1 cellular context compared by ENCODE assay signal in the genomic region with DNA sequence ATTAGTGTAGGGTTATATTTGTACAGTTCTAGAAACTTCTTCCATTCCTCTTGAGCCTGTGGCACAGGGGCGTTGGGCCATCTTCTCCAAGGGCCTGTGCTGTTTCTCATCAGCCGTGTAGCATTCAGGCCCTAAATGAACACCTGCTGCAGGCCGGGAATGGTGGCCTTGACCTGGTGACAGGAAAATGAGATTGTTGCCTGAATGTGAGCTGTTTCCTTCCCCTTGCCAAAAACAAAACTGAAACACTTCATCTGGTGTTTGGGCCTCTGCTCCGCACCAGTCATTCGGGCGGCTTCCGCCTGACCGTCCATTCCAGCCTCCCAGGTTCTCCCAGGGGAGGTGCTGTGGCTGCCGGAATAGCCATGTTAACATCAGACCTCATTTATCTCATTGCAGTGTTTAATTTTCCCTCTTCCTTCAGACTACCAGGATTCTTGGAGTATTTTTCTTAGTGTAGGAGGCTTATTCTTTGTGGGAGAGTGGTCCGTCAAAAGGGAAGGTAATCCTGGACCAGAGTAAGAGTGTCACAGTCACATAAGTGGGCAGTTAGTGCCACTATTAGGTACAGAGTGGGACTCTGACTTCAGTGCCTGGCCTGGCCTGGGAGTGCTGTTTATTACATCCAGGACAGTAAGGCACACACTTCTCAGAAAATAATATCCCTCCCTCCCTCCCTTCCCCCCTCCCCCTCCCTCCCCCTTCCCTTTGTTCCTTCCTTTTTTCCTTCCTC.
TF ChIP-seq lines count a peak whose summit lies in the region.

No MANE protein-coding gene starts in this region.

TF ChIP-seq in GM12878, 131 proteins besides CTCF, POLR2A, EP300 and RAD21 (continues in another document):
- TF ChIP-seq CEBPB (IDR thresholded peaks at IDR 0.05; ENCODE audit: borderline replicate concordance in 1 of 2, low read depth in 2 of 2, low read length in 2 of 2): no peak
- TF ChIP-seq ATF7 (IDR thresholded peaks at IDR 0.05; ENCODE audit: low read depth): no peak
- TF ChIP-seq, protein P1, sequence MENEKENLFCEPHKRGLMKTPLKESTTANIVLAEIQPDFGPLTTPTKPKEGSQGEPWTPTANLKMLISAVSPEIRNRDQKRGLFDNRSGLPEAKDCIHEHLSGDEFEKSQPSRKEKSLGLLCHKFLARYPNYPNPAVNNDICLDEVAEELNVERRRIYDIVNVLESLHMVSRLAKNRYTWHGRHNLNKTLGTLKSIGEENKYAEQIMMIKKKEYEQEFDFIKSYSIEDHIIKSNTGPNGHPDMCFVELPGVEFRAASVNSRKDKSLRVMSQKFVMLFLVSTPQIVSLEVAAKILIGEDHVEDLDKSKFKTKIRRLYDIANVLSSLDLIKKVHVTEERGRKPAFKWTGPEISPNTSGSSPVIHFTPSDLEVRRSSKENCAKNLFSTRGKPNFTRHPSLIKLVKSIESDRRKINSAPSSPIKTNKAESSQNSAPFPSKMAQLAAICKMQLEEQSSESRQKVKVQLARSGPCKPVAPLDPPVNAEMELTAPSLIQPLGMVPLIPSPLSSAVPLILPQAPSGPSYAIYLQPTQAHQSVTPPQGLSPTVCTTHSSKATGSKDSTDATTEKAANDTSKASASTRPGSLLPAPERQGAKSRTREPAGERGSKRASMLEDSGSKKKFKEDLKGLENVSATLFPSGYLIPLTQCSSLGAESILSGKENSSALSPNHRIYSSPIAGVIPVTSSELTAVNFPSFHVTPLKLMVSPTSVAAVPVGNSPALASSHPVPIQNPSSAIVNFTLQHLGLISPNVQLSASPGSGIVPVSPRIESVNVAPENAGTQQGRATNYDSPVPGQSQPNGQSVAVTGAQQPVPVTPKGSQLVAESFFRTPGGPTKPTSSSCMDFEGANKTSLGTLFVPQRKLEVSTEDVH (IDR thresholded peaks at IDR 0.05; ENCODE audit: low read depth, partially characterized antibody): no peak
- TF ChIP-seq, protein P2, sequence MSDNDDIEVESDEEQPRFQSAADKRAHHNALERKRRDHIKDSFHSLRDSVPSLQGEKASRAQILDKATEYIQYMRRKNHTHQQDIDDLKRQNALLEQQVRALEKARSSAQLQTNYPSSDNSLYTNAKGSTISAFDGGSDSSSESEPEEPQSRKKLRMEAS (IDR thresholded peaks at IDR 0.05; ENCODE audit: low read depth, low read length): no peak
- no peak for TF ChIP-seq STAT1 (conservative IDR thresholded peaks at IDR 0.05)
- TF ChIP-seq, protein P3, sequence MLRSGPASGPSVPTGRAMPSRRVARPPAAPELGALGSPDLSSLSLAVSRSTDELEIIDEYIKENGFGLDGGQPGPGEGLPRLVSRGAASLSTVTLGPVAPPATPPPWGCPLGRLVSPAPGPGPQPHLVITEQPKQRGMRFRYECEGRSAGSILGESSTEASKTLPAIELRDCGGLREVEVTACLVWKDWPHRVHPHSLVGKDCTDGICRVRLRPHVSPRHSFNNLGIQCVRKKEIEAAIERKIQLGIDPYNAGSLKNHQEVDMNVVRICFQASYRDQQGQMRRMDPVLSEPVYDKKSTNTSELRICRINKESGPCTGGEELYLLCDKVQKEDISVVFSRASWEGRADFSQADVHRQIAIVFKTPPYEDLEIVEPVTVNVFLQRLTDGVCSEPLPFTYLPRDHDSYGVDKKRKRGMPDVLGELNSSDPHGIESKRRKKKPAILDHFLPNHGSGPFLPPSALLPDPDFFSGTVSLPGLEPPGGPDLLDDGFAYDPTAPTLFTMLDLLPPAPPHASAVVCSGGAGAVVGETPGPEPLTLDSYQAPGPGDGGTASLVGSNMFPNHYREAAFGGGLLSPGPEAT (IDR thresholded peaks at IDR 0.05; ENCODE audit: low read depth): no peak
- no peak for TF ChIP-seq MYC (IDR thresholded peaks at IDR 0.05; ENCODE audit: insufficient read depth, insufficient read length, insufficient replicate concordance, low read length, severe bottlenecking)
- 0 out of 2 replicates have a peak, but pooled peaks have one; percentile 45 for TF ChIP-seq SMAD5 (IDR thresholded peaks at IDR 0.05; ENCODE audit: low read depth)
- TF ChIP-seq, protein P4, sequence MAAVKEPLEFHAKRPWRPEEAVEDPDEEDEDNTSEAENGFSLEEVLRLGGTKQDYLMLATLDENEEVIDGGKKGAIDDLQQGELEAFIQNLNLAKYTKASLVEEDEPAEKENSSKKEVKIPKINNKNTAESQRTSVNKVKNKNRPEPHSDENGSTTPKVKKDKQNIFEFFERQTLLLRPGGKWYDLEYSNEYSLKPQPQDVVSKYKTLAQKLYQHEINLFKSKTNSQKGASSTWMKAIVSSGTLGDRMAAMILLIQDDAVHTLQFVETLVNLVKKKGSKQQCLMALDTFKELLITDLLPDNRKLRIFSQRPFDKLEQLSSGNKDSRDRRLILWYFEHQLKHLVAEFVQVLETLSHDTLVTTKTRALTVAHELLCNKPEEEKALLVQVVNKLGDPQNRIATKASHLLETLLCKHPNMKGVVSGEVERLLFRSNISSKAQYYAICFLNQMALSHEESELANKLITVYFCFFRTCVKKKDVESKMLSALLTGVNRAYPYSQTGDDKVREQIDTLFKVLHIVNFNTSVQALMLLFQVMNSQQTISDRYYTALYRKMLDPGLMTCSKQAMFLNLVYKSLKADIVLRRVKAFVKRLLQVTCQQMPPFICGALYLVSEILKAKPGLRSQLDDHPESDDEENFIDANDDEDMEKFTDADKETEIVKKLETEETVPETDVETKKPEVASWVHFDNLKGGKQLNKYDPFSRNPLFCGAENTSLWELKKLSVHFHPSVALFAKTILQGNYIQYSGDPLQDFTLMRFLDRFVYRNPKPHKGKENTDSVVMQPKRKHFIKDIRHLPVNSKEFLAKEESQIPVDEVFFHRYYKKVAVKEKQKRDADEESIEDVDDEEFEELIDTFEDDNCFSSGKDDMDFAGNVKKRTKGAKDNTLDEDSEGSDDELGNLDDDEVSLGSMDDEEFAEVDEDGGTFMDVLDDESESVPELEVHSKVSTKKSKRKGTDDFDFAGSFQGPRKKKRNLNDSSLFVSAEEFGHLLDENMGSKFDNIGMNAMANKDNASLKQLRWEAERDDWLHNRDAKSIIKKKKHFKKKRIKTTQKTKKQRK (IDR thresholded peaks at IDR 0.05; ENCODE audit: low read depth, low read length): no peak
- no peak for TF ChIP-seq CBX5 (IDR thresholded peaks at IDR 0.05; ENCODE audit: low read depth)
- TF ChIP-seq RELA (IDR thresholded peaks at IDR 0.05; ENCODE audit: borderline replicate concordance, partially characterized antibody): no peak
- TF ChIP-seq SRF (IDR thresholded peaks at IDR 0.05; ENCODE audit: low read depth in 2 of 2, low read length in 2 of 2): no peak
- 0 out of 2 replicates have a peak, but pooled peaks have one; percentile 11 for TF ChIP-seq TCF3 (IDR thresholded peaks at IDR 0.05; ENCODE audit: borderline replicate concordance, insufficient read depth, low read depth, low read length)
- TF ChIP-seq TBL1XR1 (IDR thresholded peaks at IDR 0.05; ENCODE audit: low read depth, low read length): no peak
- TF ChIP-seq RCOR1 (conservative IDR thresholded peaks at IDR 0.05; ENCODE audit: low read depth, low read length): no peak
- no peak for TF ChIP-seq HCFC1 (IDR thresholded peaks at IDR 0.05; ENCODE audit: low read length)
- TF ChIP-seq RFX5 (IDR thresholded peaks at IDR 0.05; ENCODE audit: low read depth, low read length): no peak
- peak; percentile 55; the same call in 1 of the 2 replicates for TF ChIP-seq GABPA (IDR thresholded peaks at IDR 0.05; ENCODE audit: low read depth)
- TF ChIP-seq SIX5 (IDR thresholded peaks at IDR 0.05; ENCODE audit: low read depth, low read length, severe bottlenecking): no peak
- no peak for TF ChIP-seq KAT2A (conservative IDR thresholded peaks at IDR 0.05; ENCODE audit: control insufficient read depth, low read depth, low read length)
- TF ChIP-seq SIN3A (IDR thresholded peaks at IDR 0.05; ENCODE audit: low read depth, low read length): no peak
- TF ChIP-seq TCF7 (IDR thresholded peaks at IDR 0.05; ENCODE audit: borderline replicate concordance): no peak
- no peak for TF ChIP-seq HDAC2 (IDR thresholded peaks at IDR 0.05)
- TF ChIP-seq, protein P5, sequence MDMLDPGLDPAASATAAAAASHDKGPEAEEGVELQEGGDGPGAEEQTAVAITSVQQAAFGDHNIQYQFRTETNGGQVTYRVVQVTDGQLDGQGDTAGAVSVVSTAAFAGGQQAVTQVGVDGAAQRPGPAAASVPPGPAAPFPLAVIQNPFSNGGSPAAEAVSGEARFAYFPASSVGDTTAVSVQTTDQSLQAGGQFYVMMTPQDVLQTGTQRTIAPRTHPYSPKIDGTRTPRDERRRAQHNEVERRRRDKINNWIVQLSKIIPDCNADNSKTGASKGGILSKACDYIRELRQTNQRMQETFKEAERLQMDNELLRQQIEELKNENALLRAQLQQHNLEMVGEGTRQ (IDR thresholded peaks at IDR 0.05; ENCODE audit: borderline replicate concordance, low read depth, low read length): no peak
- no peak for TF ChIP-seq CBX3 (IDR thresholded peaks at IDR 0.05; ENCODE audit: borderline replicate concordance, low read depth)
- no peak for TF ChIP-seq PML (IDR thresholded peaks at IDR 0.05; ENCODE audit: low read length)
- TF ChIP-seq ZZZ3 (IDR thresholded peaks at IDR 0.05; ENCODE audit: control insufficient read depth, insufficient read length, low read depth): no peak
- peak; percentile 84 for TF ChIP-seq EED (IDR thresholded peaks at IDR 0.05; ENCODE audit: low read depth)
- no peak for TF ChIP-seq MTA2 (IDR thresholded peaks at IDR 0.05; ENCODE audit: low read depth)
- TF ChIP-seq, protein P6, sequence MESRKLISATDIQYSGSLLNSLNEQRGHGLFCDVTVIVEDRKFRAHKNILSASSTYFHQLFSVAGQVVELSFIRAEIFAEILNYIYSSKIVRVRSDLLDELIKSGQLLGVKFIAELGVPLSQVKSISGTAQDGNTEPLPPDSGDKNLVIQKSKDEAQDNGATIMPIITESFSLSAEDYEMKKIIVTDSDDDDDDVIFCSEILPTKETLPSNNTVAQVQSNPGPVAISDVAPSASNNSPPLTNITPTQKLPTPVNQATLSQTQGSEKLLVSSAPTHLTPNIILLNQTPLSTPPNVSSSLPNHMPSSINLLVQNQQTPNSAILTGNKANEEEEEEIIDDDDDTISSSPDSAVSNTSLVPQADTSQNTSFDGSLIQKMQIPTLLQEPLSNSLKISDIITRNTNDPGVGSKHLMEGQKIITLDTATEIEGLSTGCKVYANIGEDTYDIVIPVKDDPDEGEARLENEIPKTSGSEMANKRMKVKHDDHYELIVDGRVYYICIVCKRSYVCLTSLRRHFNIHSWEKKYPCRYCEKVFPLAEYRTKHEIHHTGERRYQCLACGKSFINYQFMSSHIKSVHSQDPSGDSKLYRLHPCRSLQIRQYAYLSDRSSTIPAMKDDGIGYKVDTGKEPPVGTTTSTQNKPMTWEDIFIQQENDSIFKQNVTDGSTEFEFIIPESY (IDR thresholded peaks at IDR 0.05): no peak
- TF ChIP-seq RB1 (IDR thresholded peaks at IDR 0.05; ENCODE audit: borderline replicate concordance): no peak
- TF ChIP-seq SPI1 (IDR thresholded peaks at IDR 0.05; ENCODE audit: borderline replicate concordance, insufficient read depth, low read depth, low read length): no peak
- TF ChIP-seq, protein P7, sequence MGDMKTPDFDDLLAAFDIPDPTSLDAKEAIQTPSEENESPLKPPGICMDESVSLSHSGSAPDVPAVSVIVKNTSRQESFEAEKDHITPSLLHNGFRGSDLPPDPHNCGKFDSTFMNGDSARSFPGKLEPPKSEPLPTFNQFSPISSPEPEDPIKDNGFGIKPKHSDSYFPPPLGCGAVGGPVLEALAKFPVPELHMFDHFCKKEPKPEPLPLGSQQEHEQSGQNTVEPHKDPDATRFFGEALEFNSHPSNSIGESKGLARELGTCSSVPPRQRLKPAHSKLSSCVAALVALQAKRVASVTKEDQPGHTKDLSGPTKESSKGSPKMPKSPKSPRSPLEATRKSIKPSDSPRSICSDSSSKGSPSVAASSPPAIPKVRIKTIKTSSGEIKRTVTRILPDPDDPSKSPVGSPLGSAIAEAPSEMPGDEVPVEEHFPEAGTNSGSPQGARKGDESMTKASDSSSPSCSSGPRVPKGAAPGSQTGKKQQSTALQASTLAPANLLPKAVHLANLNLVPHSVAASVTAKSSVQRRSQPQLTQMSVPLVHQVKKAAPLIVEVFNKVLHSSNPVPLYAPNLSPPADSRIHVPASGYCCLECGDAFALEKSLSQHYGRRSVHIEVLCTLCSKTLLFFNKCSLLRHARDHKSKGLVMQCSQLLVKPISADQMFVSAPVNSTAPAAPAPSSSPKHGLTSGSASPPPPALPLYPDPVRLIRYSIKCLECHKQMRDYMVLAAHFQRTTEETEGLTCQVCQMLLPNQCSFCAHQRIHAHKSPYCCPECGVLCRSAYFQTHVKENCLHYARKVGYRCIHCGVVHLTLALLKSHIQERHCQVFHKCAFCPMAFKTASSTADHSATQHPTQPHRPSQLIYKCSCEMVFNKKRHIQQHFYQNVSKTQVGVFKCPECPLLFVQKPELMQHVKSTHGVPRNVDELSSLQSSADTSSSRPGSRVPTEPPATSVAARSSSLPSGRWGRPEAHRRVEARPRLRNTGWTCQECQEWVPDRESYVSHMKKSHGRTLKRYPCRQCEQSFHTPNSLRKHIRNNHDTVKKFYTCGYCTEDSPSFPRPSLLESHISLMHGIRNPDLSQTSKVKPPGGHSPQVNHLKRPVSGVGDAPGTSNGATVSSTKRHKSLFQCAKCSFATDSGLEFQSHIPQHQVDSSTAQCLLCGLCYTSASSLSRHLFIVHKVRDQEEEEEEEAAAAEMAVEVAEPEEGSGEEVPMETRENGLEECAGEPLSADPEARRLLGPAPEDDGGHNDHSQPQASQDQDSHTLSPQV (IDR thresholded peaks at IDR 0.05): no peak
- peak; percentile 48 for TF ChIP-seq YY1 (IDR thresholded peaks at IDR 0.05; ENCODE audit: low read depth, low read length)
- TF ChIP-seq IKZF2 (IDR thresholded peaks at IDR 0.05): 0 out of 4 replicates have a peak, but pooled peaks of 1 of the 2 experiments have one; percentile 18
- peak; percentile 26; the same call in 1 of the 2 replicates for TF ChIP-seq ZBED1 (IDR thresholded peaks at IDR 0.05; ENCODE audit: borderline replicate concordance)
- TF ChIP-seq KLF5 (IDR thresholded peaks at IDR 0.05; ENCODE audit: partially characterized antibody): no peak
- no peak for TF ChIP-seq ZSCAN29 (IDR thresholded peaks at IDR 0.05)
- TF ChIP-seq POLR2AphosphoS5 (IDR thresholded peaks at IDR 0.05; ENCODE audit: low read length): peak; percentile 72
- no peak for TF ChIP-seq BCL11A (IDR thresholded peaks at IDR 0.05; ENCODE audit: low read depth, low read length)
- TF ChIP-seq, protein P8, sequence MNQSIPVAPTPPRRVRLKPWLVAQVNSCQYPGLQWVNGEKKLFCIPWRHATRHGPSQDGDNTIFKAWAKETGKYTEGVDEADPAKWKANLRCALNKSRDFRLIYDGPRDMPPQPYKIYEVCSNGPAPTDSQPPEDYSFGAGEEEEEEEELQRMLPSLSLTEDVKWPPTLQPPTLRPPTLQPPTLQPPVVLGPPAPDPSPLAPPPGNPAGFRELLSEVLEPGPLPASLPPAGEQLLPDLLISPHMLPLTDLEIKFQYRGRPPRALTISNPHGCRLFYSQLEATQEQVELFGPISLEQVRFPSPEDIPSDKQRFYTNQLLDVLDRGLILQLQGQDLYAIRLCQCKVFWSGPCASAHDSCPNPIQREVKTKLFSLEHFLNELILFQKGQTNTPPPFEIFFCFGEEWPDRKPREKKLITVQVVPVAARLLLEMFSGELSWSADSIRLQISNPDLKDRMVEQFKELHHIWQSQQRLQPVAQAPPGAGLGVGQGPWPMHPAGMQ (IDR thresholded peaks at IDR 0.05; ENCODE audit: borderline replicate concordance): no peak
- TF ChIP-seq TAF1 (IDR thresholded peaks at IDR 0.05; ENCODE audit: borderline replicate concordance, low read depth, low read length): peak; percentile 68; the same call in 1 of the 2 replicates
- TF ChIP-seq, protein P9, sequence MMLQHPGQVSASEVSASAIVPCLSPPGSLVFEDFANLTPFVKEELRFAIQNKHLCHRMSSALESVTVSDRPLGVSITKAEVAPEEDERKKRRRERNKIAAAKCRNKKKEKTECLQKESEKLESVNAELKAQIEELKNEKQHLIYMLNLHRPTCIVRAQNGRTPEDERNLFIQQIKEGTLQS (IDR thresholded peaks at IDR 0.05; ENCODE audit: borderline replicate concordance, extremely low read depth, low read depth, low read length): no peak
- no peak for TF ChIP-seq JUNB (IDR thresholded peaks at IDR 0.05)
- TF ChIP-seq TCF12 (IDR thresholded peaks at IDR 0.05; ENCODE audit: low read depth, low read length): no peak
- no peak for TF ChIP-seq RBBP5 (conservative IDR thresholded peaks at IDR 0.05)
